Comparison of ENCODE assay signal across 21 cellular contexts in genomic region chr12:107393043-107393725, GRCh38.
A peak's percentile ranks its signal among the peaks of the same experiment; 100 is the strongest.
DNase-seq lines count a peak whose midpoint lies in the region; ATAC-seq, FAIRE-seq and TF ChIP-seq lines count a peak whose summit lies in the region.
"Had no signal": no experiment of that assay in that cellular context is flagged by ENCODE, and none has a peak within 500 bp of the region (broad histone marks: within the 10 kb centered on the region; RNA-seq: fewer than 3 reads in every experiment).

No MANE protein-coding gene starts in this region.

- H3K27ac Mint-ChIP-seq in activated CD4-positive, alpha-beta T cell treated with anti-CD3 and anti-CD28 coated beads for 36 hours, result peak overlapping the region; percentile 4
- H3K27ac Mint-ChIP-seq in astrocyte (ENCODE audit: unreplicated experiment), result peak overlapping the region; percentile 16
- H3K27ac Mint-ChIP-seq in naive thymus-derived CD4-positive, alpha-beta T cell, result peak overlapping the region in 8 of 9 donors; percentile 80 to 94 (median 87)
- H3K27ac Mint-ChIP-seq: nephron had no signal

- DNase-seq in activated CD4-positive, alpha-beta T cell treated with anti-CD3 and anti-CD28 coated beads for 36 hours, result peak; percentile 38
- DNase-seq in activated CD4-positive, alpha-beta T cell treated with anti-CD3 and anti-CD28 coated beads, Interleukin-2, amount 50 U/mL, for 48 hours, result no peak
- DNase-seq in M059J (ENCODE audit: low read depth) (peak; percentile 26), astrocyte (ENCODE audit: low read depth) (no peak), UCSD-AML1 (lab: John Stamatoyannopoulos, UW; ENCODE audit: unreplicated experiment) (no peak), mammary epithelial cell (no peak), NCI-H748 treated with DMSO at 0.1 percent for 48 hours (lab: John Stamatoyannopoulos, UW) (no peak)
- peak in 6 of 9 donors; percentile 32 to 56 (median 49) for DNase-seq in naive thymus-derived CD4-positive, alpha-beta T cell
- DNase-seq: activated CD4-positive, CD25-positive, alpha-beta regulatory T cell; anterior cingulate cortex; MV-4-11; NCI-H2171; NK-92 treated with Interleukin-12 subunit alpha and Interleukin-12 subunit beta, amount 100 ng/mL, for 24 hours; SHP77; spleen had no signal

- CTCF ChIA-PET in activated CD4-positive, alpha-beta T cell treated with anti-CD3 and anti-CD28 coated beads for 36 hours (lab: Charles Lee), result interaction anchor here (1.2 to 1.5 kb wide), 2 partner anchors 9 to 23 kb away, joined by 4 to 5 read pairs; no protein-coding TSS in a partner anchor
- CTCF ChIA-PET in naive thymus-derived CD4-positive, alpha-beta T cell (lab: Charles Lee), result interaction anchor here (0.6 to 0.8 kb wide), 2 partner anchors 8 to 207 kb away, joined by 3 read pairs; no protein-coding TSS in a partner anchor
- CTCF ChIA-PET in mammary epithelial cell (lab: Charles Lee; ENCODE audit: low non-redundant PET), result no interaction called here

- FAIRE-seq in astrocyte (lab: Jason Lieb, UNC), result no peak
- FAIRE-seq: colon had no signal

- WGBS in mammary epithelial cell (ENCODE audit: low coverage, missing lambda C conversion rate), result 91% methylated on average over 10 of the region's 10 CpGs

- H3K79me2 ChIP-seq in astrocyte (ENCODE audit: insufficient read depth, low read length) (no peaks in the 10 kb centered on the region), mammary epithelial cell (ENCODE audit: insufficient read depth, low read length) (peaks cover 41% of the 10 kb centered on the region)

- H4K20me1 ChIP-seq in astrocyte (ENCODE audit: insufficient read depth, low read length), result peaks cover 3% of the 10 kb centered on the region
- H4K20me1 ChIP-seq in mammary epithelial cell (ENCODE audit: insufficient read depth, low read length), result no peaks in the 10 kb centered on the region

- no peaks in the 10 kb centered on the region for H3K27me3 ChIP-seq in astrocyte (ENCODE audit: insufficient read depth, low read length)
- H3K27me3 ChIP-seq in naive thymus-derived CD4-positive, alpha-beta T cell (ENCODE audit: control insufficient read depth in 2 of 2, insufficient read depth in 2 of 2, low read length in 2 of 2), result no peaks in the 10 kb centered on the region
- no peaks in the 10 kb centered on the region for H3K27me3 ChIP-seq in mammary epithelial cell (ENCODE audit: insufficient read depth, low read length)
- H3K27me3 ChIP-seq: spleen had no signal

- no peak overlapping the region for H3K4me3 Mint-ChIP-seq in activated CD4-positive, alpha-beta T cell treated with anti-CD3 and anti-CD28 coated beads for 36 hours
- H3K4me3 Mint-ChIP-seq in astrocyte (ENCODE audit: unreplicated experiment), result no peak overlapping the region
- peak overlapping the region; percentile 5 to 67 (median 58) for H3K4me3 Mint-ChIP-seq in naive thymus-derived CD4-positive, alpha-beta T cell
- H3K4me3 Mint-ChIP-seq: nephron; T-helper 1 cell treated with Interleukin-12 subunit alpha and Interleukin-12 subunit beta and Interleukin-4 antibody, amounts not matched to agents 30 μg/mL and 1 μg/mL, for 36 hours had no signal

- H3K9ac ChIP-seq in astrocyte (ENCODE audit: low read length) (no peak overlapping the region), mammary epithelial cell (ENCODE audit: insufficient read depth, low read length) (no peak overlapping the region)

- H3K4me3 ChIP-seq in astrocyte (ENCODE audit: insufficient read depth, low read depth, low read length) (no peak overlapping the region), mammary epithelial cell (replicated peaks in 1 of 3; ENCODE audit: insufficient read depth in 1 of 3, low read depth in 2 of 3, low read length in 3 of 3) (no peak overlapping the region)
- H3K4me3 ChIP-seq in naive thymus-derived CD4-positive, alpha-beta T cell (ENCODE audit: low read length), result no peak overlapping the region
- H3K4me3 ChIP-seq: gastroesophageal sphincter, prostate gland, spleen had no signal

- peak; percentile 69 for ATAC-seq in activated CD4-positive, alpha-beta T cell treated with anti-CD3 and anti-CD28 coated beads for 36 hours
- peak; percentile 44 for ATAC-seq in naive thymus-derived CD4-positive, alpha-beta T cell
- ATAC-seq: gastroesophageal sphincter had no signal

- H2AFZ ChIP-seq in astrocyte (ENCODE audit: low read depth, low read length) (no peak overlapping the region), mammary epithelial cell (ENCODE audit: low read depth, low read length) (no peak overlapping the region)

- intact Hi-C loops in activated CD4-positive, alpha-beta T cell treated with anti-CD3 and anti-CD28 coated beads for 36 hours (cut with DNase I, micrococcal nuclease), result no loop called here
- intact Hi-C loops in naive thymus-derived CD4-positive, alpha-beta T cell (cut with micrococcal nuclease), result no loop called here
- intact Hi-C loops in mammary epithelial cell (cut with micrococcal nuclease), result no loop called here

- H3K9me3 ChIP-seq in astrocyte (ENCODE audit: insufficient read depth, low read depth, low read length), result peaks cover 3% of the 10 kb centered on the region
- H3K9me3 ChIP-seq in naive thymus-derived CD4-positive, alpha-beta T cell (ENCODE audit: control insufficient read depth in 2 of 3, low read length in 3 of 3), result no peaks in the 10 kb centered on the region
- no peaks in the 10 kb centered on the region for H3K9me3 ChIP-seq in mammary epithelial cell (replicated peaks; ENCODE audit: insufficient read depth, low read length)
- H3K9me3 ChIP-seq: prostate gland had no signal

- H3K27me3 Mint-ChIP-seq in activated CD4-positive, alpha-beta T cell treated with anti-CD3 and anti-CD28 coated beads for 36 hours, result no peaks in the 10 kb centered on the region
- peaks cover 4% of the 10 kb centered on the region for H3K27me3 Mint-ChIP-seq in astrocyte (ENCODE audit: low read depth, unreplicated experiment)
- no peaks in the 10 kb centered on the region for H3K27me3 Mint-ChIP-seq in naive thymus-derived CD4-positive, alpha-beta T cell

- peaks cover 16% of the 10 kb centered on the region for H3K9me3 Mint-ChIP-seq in activated CD4-positive, alpha-beta T cell treated with anti-CD3 and anti-CD28 coated beads for 36 hours (ENCODE audit: low read depth)
- H3K9me3 Mint-ChIP-seq in astrocyte (ENCODE audit: unreplicated experiment), result peaks cover 5% of the 10 kb centered on the region
- H3K9me3 Mint-ChIP-seq in naive thymus-derived CD4-positive, alpha-beta T cell, result peaks cover 0 to 9% (median 0%) of the 10 kb centered on the region in 11 donors
- H3K9me3 Mint-ChIP-seq: nephron had no signal

- BruUV-seq in mammary epithelial cell (replicated peaks; lab: Mats Ljungman, UMichigan), result no TSS peak

- TF ChIP-seq CTCF in astrocyte (IDR thresholded peaks at IDR 0.05; ENCODE audit: insufficient read depth, low read depth, low read length) (no peak), mammary epithelial cell (conservative IDR thresholded peaks at IDR 0.05 in 1 of 2, IDR thresholded peaks at IDR 0.05 in 1 of 2; ENCODE audit: extremely low read depth in 1 of 2, insufficient read depth in 1 of 2, low read depth in 1 of 2, low read length in 2 of 2) (no peak)

- H3K36me3 ChIP-seq in astrocyte (ENCODE audit: insufficient read depth, low read length) (no peaks in the 10 kb centered on the region), mammary epithelial cell (ENCODE audit: insufficient read depth, low read length) (no peaks in the 10 kb centered on the region)
- no peaks in the 10 kb centered on the region for H3K36me3 ChIP-seq in naive thymus-derived CD4-positive, alpha-beta T cell (ENCODE audit: control insufficient read depth in 2 of 3, insufficient read depth in 3 of 3, low read length in 3 of 3)
- H3K36me3 ChIP-seq: gastroesophageal sphincter, prostate gland, spleen had no signal

- H3K4me1 ChIP-seq in astrocyte (ENCODE audit: insufficient read depth, low read length) (peaks cover 16% of the 10 kb centered on the region), mammary epithelial cell (ENCODE audit: insufficient read depth, low read length) (peaks cover 17% of the 10 kb centered on the region)
- H3K4me1 ChIP-seq in naive thymus-derived CD4-positive, alpha-beta T cell (ENCODE audit: control insufficient read depth in 2 of 2, insufficient read depth in 2 of 2, low read length in 2 of 2), result peaks cover 0 to 47% of the 10 kb centered on the region in 2 donors
- H3K4me1 ChIP-seq: gastroesophageal sphincter, prostate gland had no signal

- POLR2A ChIA-PET in activated CD4-positive, alpha-beta T cell treated with anti-CD3 and anti-CD28 coated beads for 36 hours (lab: Charles Lee), result no interaction called here
- POLR2A ChIA-PET in naive thymus-derived CD4-positive, alpha-beta T cell (lab: Charles Lee), result interaction anchor here (1.0 to 1.2 kb wide), 4 partner anchors 18 to 73 kb away, joined by 3 to 10 read pairs (median 3); no protein-coding TSS in a partner anchor

- peaks cover 58% of the 10 kb centered on the region for H3K4me1 Mint-ChIP-seq in activated CD4-positive, alpha-beta T cell treated with anti-CD3 and anti-CD28 coated beads for 36 hours
- H3K4me1 Mint-ChIP-seq in astrocyte (ENCODE audit: low read depth, unreplicated experiment), result peaks cover 23% of the 10 kb centered on the region
- peaks cover 39 to 96% (median 91%) of the 10 kb centered on the region in 7 donors for H3K4me1 Mint-ChIP-seq in naive thymus-derived CD4-positive, alpha-beta T cell
- H3K4me1 Mint-ChIP-seq: nephron had no signal

- H3K4me2 ChIP-seq in astrocyte (ENCODE audit: low read length) (no peak overlapping the region), mammary epithelial cell (ENCODE audit: insufficient read depth, low read depth, low read length) (no peak overlapping the region)

- in situ Hi-C loops in mammary epithelial cell (cut with MboI; ENCODE audit: low sequenced_read_pairs in 2 of 2), result no loop called here

- dilution Hi-C loops in mammary epithelial cell (cut with HindIII; ENCODE audit: low sequenced_read_pairs), result no loop called here

- no peak overlapping the region for H3K27ac ChIP-seq in astrocyte (ENCODE audit: low read depth, low read length)
- peak overlapping the region; percentile 5 for H3K27ac ChIP-seq in naive thymus-derived CD4-positive, alpha-beta T cell (ENCODE audit: low read depth, low read length)
- H3K27ac ChIP-seq in mammary epithelial cell (ENCODE audit: insufficient read depth, low read depth, low read length), result no peak overlapping the region
- H3K27ac ChIP-seq: epithelial cell of prostate, gastroesophageal sphincter, prostate gland, spleen had no signal

- peaks cover 4% of the 10 kb centered on the region for H3K36me3 Mint-ChIP-seq in activated CD4-positive, alpha-beta T cell treated with anti-CD3 and anti-CD28 coated beads for 36 hours (ENCODE audit: low read depth)
- H3K36me3 Mint-ChIP-seq in astrocyte (ENCODE audit: low read depth, unreplicated experiment), result no peaks in the 10 kb centered on the region
- H3K36me3 Mint-ChIP-seq in naive thymus-derived CD4-positive, alpha-beta T cell, result peaks cover 0 to 21% (median 0%) of the 10 kb centered on the region in 5 donors

Comparison
In these comparisons a context has a peak if more than half of its experiments do, and no peak if none do; other contexts are left out.
1. DNase-seq: peak in activated CD4-positive, alpha-beta T cell treated with anti-CD3 and anti-CD28 coated beads for 36 hours (single experiment), M059J (single experiment) and naive thymus-derived CD4-positive, alpha-beta T cell (6 of 9); none in activated CD4-positive, alpha-beta T cell treated with anti-CD3 and anti-CD28 coated beads, Interleukin-2, amount 50 U/mL, for 48 hours (0 of 2), astrocyte (single experiment), UCSD-AML1 (single experiment), mammary epithelial cell (single experiment) and NCI-H748 treated with DMSO at 0.1 percent for 48 hours (single experiment).
2. H3K27ac Mint-ChIP-seq: peak in every context shown above with its lines; median percentile 87 in naive thymus-derived CD4-positive, alpha-beta T cell; 16 in astrocyte; 4 in activated CD4-positive, alpha-beta T cell treated with anti-CD3 and anti-CD28 coated beads for 36 hours.
3. H3K4me3 Mint-ChIP-seq: peak in naive thymus-derived CD4-positive, alpha-beta T cell (10 of 10); none in activated CD4-positive, alpha-beta T cell treated with anti-CD3 and anti-CD28 coated beads for 36 hours (single experiment) and astrocyte (single experiment).